Comparison of ENCODE assay signal across 1 cellular context in genomic region chr5:176536902-176537607, GRCh38.
TF ChIP-seq lines count a peak whose summit lies in the region.

Gene RNF44 (minus strand): TSS chr5:176537402. CDS start chr5:176532472, 4,930 bp downstream.

TF ChIP-seq in HepG2, 621 proteins besides CTCF, POLR2A, EP300 and RAD21 (continued from another document and continues in another):
- TF ChIP-seq ETS1 (CRISPR knock-in tag; IDR thresholded peaks at IDR 0.05): no peak
- TF ChIP-seq CBX1 (IDR thresholded peaks at IDR 0.05; ENCODE audit: low read depth): no peak
- TF ChIP-seq SRSF9 (IDR thresholded peaks at IDR 0.05; ENCODE audit: borderline replicate concordance, insufficient read depth, low read depth, low read length, poor library complexity, severe bottlenecking): no peak
- TF ChIP-seq ZNF839 (CRISPR knock-in tag; IDR thresholded peaks at IDR 0.05; ENCODE audit: borderline replicate concordance): no peak
- TF ChIP-seq DRAP1 (CRISPR knock-in tag; IDR thresholded peaks at IDR 0.05): no peak; the same call in 1 of the 2 replicates
- TF ChIP-seq JUNB (CRISPR knock-in tag; IDR thresholded peaks at IDR 0.05; ENCODE audit: borderline replicate concordance): no peak
- no peak for TF ChIP-seq ZNF431 (CRISPR knock-in tag; IDR thresholded peaks at IDR 0.05; ENCODE audit: borderline replicate concordance, low read depth)
- TF ChIP-seq ZFP36 (IDR thresholded peaks at IDR 0.05; ENCODE audit: borderline replicate concordance, low read depth, low read length, partially characterized antibody): no peak
- 0 out of 2 replicates have a peak, but pooled peaks have one; percentile 31 for TF ChIP-seq ZNF710 (CRISPR knock-in tag; IDR thresholded peaks at IDR 0.05; ENCODE audit: borderline replicate concordance)
- TF ChIP-seq CHD4 (IDR thresholded peaks at IDR 0.05; ENCODE audit: borderline replicate concordance, low read length): no peak
- no peak for TF ChIP-seq MLLT10 (CRISPR knock-in tag; IDR thresholded peaks at IDR 0.05)
- TF ChIP-seq SRSF1 (optimal IDR thresholded peaks at IDR 0.05; ENCODE audit: low read depth, low read length): no peak
- 0 out of 2 replicates have a peak, but pooled peaks have one; percentile 15 for TF ChIP-seq ARHGAP35 (CRISPR knock-in tag; IDR thresholded peaks at IDR 0.05; ENCODE audit: borderline replicate concordance)
- no peak for TF ChIP-seq ZNF382 (CRISPR knock-in tag; IDR thresholded peaks at IDR 0.05; ENCODE audit: borderline replicate concordance)
- no peak for TF ChIP-seq HHEX (CRISPR knock-in tag; IDR thresholded peaks at IDR 0.05)
- peak; percentile 56; the same call in 1 of the 2 replicates for TF ChIP-seq ZSCAN31 (CRISPR knock-in tag; IDR thresholded peaks at IDR 0.05; ENCODE audit: low read depth)
- TF ChIP-seq MTF1 (CRISPR knock-in tag; IDR thresholded peaks at IDR 0.05): no peak
- peak; percentile 13; the same call in 1 of the 2 replicates for TF ChIP-seq BCL6 (CRISPR knock-in tag; IDR thresholded peaks at IDR 0.05)
- TF ChIP-seq ZNF296 (CRISPR knock-in tag; conservative IDR thresholded peaks at IDR 0.05): no peak
- 0 out of 2 replicates have a peak, but pooled peaks have one; percentile 21 for TF ChIP-seq SNAPC2 (CRISPR knock-in tag; IDR thresholded peaks at IDR 0.05)
- no peak for TF ChIP-seq RNF219 (CRISPR knock-in tag; IDR thresholded peaks at IDR 0.05)
- TF ChIP-seq ZNF546 (CRISPR knock-in tag; conservative IDR thresholded peaks at IDR 0.05): 0 out of 2 replicates have a peak, but pooled peaks have one; percentile 36
- TF ChIP-seq THAP11 (CRISPR knock-in tag; IDR thresholded peaks at IDR 0.05): 0 out of 2 replicates have a peak, but pooled peaks have one; percentile 54
- no peak for TF ChIP-seq ZNF253 (CRISPR knock-in tag; IDR thresholded peaks at IDR 0.05; ENCODE audit: borderline replicate concordance)
- 0 out of 2 replicates have a peak, but pooled peaks have one; percentile 17 for TF ChIP-seq SMAD3 (CRISPR knock-in tag; IDR thresholded peaks at IDR 0.05)
- no peak; the same call in 1 of the 2 replicates for TF ChIP-seq ZNF670 (CRISPR knock-in tag; IDR thresholded peaks at IDR 0.05; ENCODE audit: borderline replicate concordance)
- no peak for TF ChIP-seq AHDC1 (CRISPR knock-in tag; IDR thresholded peaks at IDR 0.05; ENCODE audit: borderline replicate concordance)
- TF ChIP-seq MLX (CRISPR knock-in tag; IDR thresholded peaks at IDR 0.05): 0 out of 2 replicates have a peak, but pooled peaks have one; percentile 22
- TF ChIP-seq SIN3B (IDR thresholded peaks at IDR 0.05; ENCODE audit: low read length): no peak; the same call in 1 of the 2 replicates
- TF ChIP-seq MATR3 (CRISPR knock-in tag; IDR thresholded peaks at IDR 0.05): no peak
- no peak for TF ChIP-seq TSC22D2 (CRISPR knock-in tag; IDR thresholded peaks at IDR 0.05; ENCODE audit: borderline replicate concordance)
- TF ChIP-seq AGO2 (optimal IDR thresholded peaks at IDR 0.05; ENCODE audit: low read depth, low read length): no peak
- TF ChIP-seq ZNF354B (CRISPR knock-in tag; IDR thresholded peaks at IDR 0.05): no peak
- TF ChIP-seq TIGD3 (CRISPR knock-in tag; IDR thresholded peaks at IDR 0.05; ENCODE audit: borderline replicate concordance): no peak
- peak; percentile 94 for TF ChIP-seq BHLHE40 (IDR thresholded peaks at IDR 0.05; ENCODE audit: low read length)
- TF ChIP-seq BRD4 (CRISPR knock-in tag; IDR thresholded peaks at IDR 0.05): no peak
- TF ChIP-seq ZSCAN20 (CRISPR knock-in tag; IDR thresholded peaks at IDR 0.05; ENCODE audit: borderline replicate concordance): no peak
- peak; percentile 93 for TF ChIP-seq YY1 (IDR thresholded peaks at IDR 0.05; ENCODE audit: insufficient read depth, insufficient replicate concordance, low read depth, low read length)
- peak; percentile 24; the same call in 1 of the 2 replicates for TF ChIP-seq DMAP1 (CRISPR knock-in tag; IDR thresholded peaks at IDR 0.05)
- no peak for TF ChIP-seq PRDM15 (CRISPR knock-in tag; IDR thresholded peaks at IDR 0.05)
- no peak for TF ChIP-seq ZNF83 (CRISPR knock-in tag; IDR thresholded peaks at IDR 0.05; ENCODE audit: borderline replicate concordance)
- TF ChIP-seq GMEB1 (CRISPR knock-in tag; IDR thresholded peaks at IDR 0.05; ENCODE audit: borderline replicate concordance): no peak
- no peak for TF ChIP-seq ZNF543 (CRISPR knock-in tag; IDR thresholded peaks at IDR 0.05)
